Comparison of ENCODE assay signal across 1 cellular context in genomic region chr7:46383605-46384004, GRCh38.
TF ChIP-seq lines count a peak whose summit lies in the region.

No MANE protein-coding gene starts in this region.

TF ChIP-seq in HepG2, 621 proteins besides CTCF, POLR2A, EP300 and RAD21 (continued from another document):
- no peak for TF ChIP-seq ZNF431 (CRISPR knock-in tag; IDR thresholded peaks at IDR 0.05; ENCODE audit: borderline replicate concordance, low read depth)
- TF ChIP-seq ZBTB42 (CRISPR knock-in tag; IDR thresholded peaks at IDR 0.05): no peak
TF ChIP-seq in HepG2: peak in this region for 0.
